38 cellular contexts compared by ENCODE assay signal in genomic region chr1:75123756-75124155, GRCh38. TPM values are rescaled to one million over a fixed set of nuclear protein-coding genes. Genes with fewer than 3 reads are reported as not detected.
"Had no signal": no experiment of that assay in that cellular context is flagged by ENCODE, and none has a peak within 500 bp of the region (broad histone marks: within the 10 kb centered on the region; RNA-seq: fewer than 3 reads in every experiment).

No MANE protein-coding gene starts in this region.

- H3K27me3 ChIP-seq: MG63 had no signal

- DNase-seq: Karpas-422, Kasumi-1, KG1, MG63, MM.1S, MV-4-11, NCI-H1048, NCI-H1092, NCI-H1092 treated with DMSO at 0.1 percent for 48 hours, NCI-H1105, NCI-H1105 treated with DMSO at 0.1 percent for 48 hours, NCI-H1417, NCI-H1417 treated with DMSO at 0.1 percent for 48 hours, NCI-H1436, NCI-H1436 treated with DMSO at 0.1 percent for 48 hours, NCI-H146, NCI-H1694, NCI-H1694 treated with DMSO at 0.1 percent for 48 hours, NCI-H187, NCI-H187 treated with DMSO at 0.1 percent for 48 hours, NCI-H1930, NCI-H2029, NCI-H2029 treated with DMSO at 0.1 percent for 48 hours, NCI-H2081, NCI-H2081 treated with DMSO at 0.1 percent for 48 hours, NCI-H2107, NCI-H2171, NCI-H2171 treated with DMSO at 0.1 percent for 48 hours, NCI-H2227 treated with DMSO at 0.1 percent for 48 hours, NCI-H226, NCI-H345, NCI-H446, NCI-H446 treated with DMSO at 0.1 percent for 48 hours, NCI-H510A had no signal

- H3K4me3 ChIP-seq: MG63 had no signal

- H3K9ac ChIP-seq: KMS-11 had no signal

- H3K27ac ChIP-seq: KMS-11 had no signal

- H3K36me3 ChIP-seq: MG63 had no signal

- H3K9me3 ChIP-seq: MG63 had no signal

RNA-seq across cellular contexts. Expression of gene LHX8, which starts 10.4 kb away (rescaled TPM):
- total RNA-seq: LHCN-M2, MCF 10A, NCI-H460 had no signal
